ENCODE assay signal across 27 cellular contexts in genomic region chr16:67451061-67451703, GRCh38. TPM values are rescaled to one million over a fixed set of nuclear protein-coding genes. Genes with fewer than 3 reads are reported as not detected.
DNase-seq lines count a peak whose midpoint lies in the region; TF ChIP-seq lines count a peak whose summit lies in the region.
"Had no signal": no experiment of that assay in that cellular context is flagged by ENCODE, and none has a peak within 500 bp of the region (broad histone marks: within the 10 kb centered on the region; RNA-seq: fewer than 3 reads in every experiment).

No MANE protein-coding gene starts in this region.

- TF ChIP-seq CTCF in stomach (IDR thresholded peaks at IDR 0.05) (no peak), coronary artery (IDR thresholded peaks at IDR 0.05) (no peak)

- TF ChIP-seq POLR2A in stomach (IDR thresholded peaks at IDR 0.05) = no peak

- WGBS in stomach, 5 donors = 72 to 85% (median 82%) methylated on average over 12 of the region's 12 CpGs

- H3K36me3 ChIP-seq in duodenal mucosa (ENCODE audit: control insufficient read depth in 1 of 2, insufficient read depth in 2 of 2, low read length in 2 of 2) = peaks cover 7 to 43% of the 10 kb centered on the region in 2 donors
- H3K36me3 ChIP-seq in mucosa of rectum (ENCODE audit: control insufficient read depth in 2 of 2, insufficient read depth in 2 of 2, low read length in 2 of 2) = peaks cover 42 to 45% of the 10 kb centered on the region in 2 donors
- H3K36me3 ChIP-seq in stomach = peaks cover 0 to 72% (median 53%) of the 10 kb centered on the region in 4 donors

- no peak for TF ChIP-seq EP300 in stomach (IDR thresholded peaks at IDR 0.05)

- peaks cover 84 to 90% of the 10 kb centered on the region in 2 donors for H3K4me1 ChIP-seq in duodenal mucosa (ENCODE audit: control insufficient read depth in 1 of 2, insufficient read depth in 2 of 2, low read length in 2 of 2)
- H3K4me1 ChIP-seq in mucosa of rectum (ENCODE audit: control insufficient read depth in 2 of 2, insufficient read depth in 2 of 2, low read length in 2 of 2) = peaks cover 71 to 90% of the 10 kb centered on the region in 2 donors
- H3K4me1 ChIP-seq in stomach = peaks cover 63 to 87% (median 79%) of the 10 kb centered on the region in 4 donors

- DNase-seq in DMS53 (lab: John Stamatoyannopoulos, UW) (peak; percentile 20), DMS53 treated with DMSO at 0.1 percent for 48 hours (lab: John Stamatoyannopoulos, UW; ENCODE audit: unreplicated experiment) (no peak), stomach (no peak), LoVo (ENCODE audit: low spot score) (no peak), AML-193 (lab: John Stamatoyannopoulos, UW) (no peak), coronary artery (ENCODE audit: low spot score) (no peak)
- DNase-seq: 8988T; activated CD4-positive, alpha-beta T cell treated with anti-CD3 and anti-CD28 coated beads, Interleukin-2, amount 50 U/mL, for 48 hours; activated T-cell treated with anti-CD3 and anti-CD28 coated beads, Interleukin-2, amount 50 U/mL, for 48 hours; brain microvascular endothelial cell; foreskin melanocyte; H7; NCI-H1417; NCI-H2171; NCI-H526 treated with DMSO at 0.1 percent for 48 hours; occipital lobe; SHP77 treated with DMSO at 0.1 percent for 48 hours; sigmoid colon; stimulated activated CD4-positive, alpha-beta T cell treated with anti-CD3 and anti-CD28 coated beads, Interleukin-1b, Interleukin-23, amount 100 ng/mL, for 48 hours; stimulated activated naive CD8-positive, alpha-beta T cell treated with anti-CD3 and anti-CD28 coated beads, Interleukin-15, Interleukin-2, amounts not matched to agents 100 U/mL and 50 U/mL, for 24 hours; WERI-Rb-1 had no signal

- intact Hi-C loops in stomach (cut with DNase I; ENCODE audit: low total_unique reads) = no loop called here

- no peak overlapping the region for H3K4me3 ChIP-seq in duodenal mucosa (ENCODE audit: low read depth in 1 of 2, low read length in 2 of 2)
- peak overlapping the region in 1 of 2 donors; percentile 20 for H3K4me3 ChIP-seq in mucosa of rectum (ENCODE audit: low read length in 2 of 2)
- no peak overlapping the region for H3K4me3 ChIP-seq in stomach
- no peak overlapping the region for H3K4me3 ChIP-seq in coronary artery
- H3K4me3 ChIP-seq: sigmoid colon had no signal

- H3K9ac ChIP-seq in duodenal mucosa (ENCODE audit: low read depth in 1 of 2, low read length in 2 of 2) = peak overlapping the region; percentile 58 to 69
- peak overlapping the region; percentile 47 to 60 for H3K9ac ChIP-seq in mucosa of rectum (ENCODE audit: low read depth in 1 of 2, low read length in 2 of 2)

- H3K27ac ChIP-seq in duodenal mucosa (ENCODE audit: low read depth, low read length) (peak overlapping the region; percentile 81), mucosa of rectum (ENCODE audit: low read depth in 2 of 2, low read length in 2 of 2) (peak overlapping the region; percentile 93 to 96), stomach (peak overlapping the region; percentile 71 to 91 (median 85)), coronary artery (peak overlapping the region in 1 of 2 donors; percentile 22)
- H3K27ac ChIP-seq: brain microvascular endothelial cell, WERI-Rb-1 had no signal

- H3K27me3 ChIP-seq in duodenal mucosa (ENCODE audit: control insufficient read depth in 1 of 2, insufficient read depth in 2 of 2, low read length in 2 of 2) (no peaks in the 10 kb centered on the region), mucosa of rectum (ENCODE audit: control insufficient read depth in 2 of 2, insufficient read depth in 2 of 2, low read length in 2 of 2) (no peaks in the 10 kb centered on the region), stomach (no peaks in the 10 kb centered on the region)
- H3K27me3 ChIP-seq: brain microvascular endothelial cell, sigmoid colon had no signal

- H3K9me3 ChIP-seq in duodenal mucosa (ENCODE audit: control insufficient read depth in 1 of 2, low read length in 2 of 2) (no peaks in the 10 kb centered on the region), mucosa of rectum (ENCODE audit: control insufficient read depth in 2 of 2, low read length in 2 of 2) (no peaks in the 10 kb centered on the region), stomach (no peaks in the 10 kb centered on the region)
- H3K9me3 ChIP-seq: sigmoid colon had no signal

RNA-seq across cellular contexts. Expression of gene HSD11B2, which starts 20.3 kb away (rescaled TPM):
- 100 to 1,000 TPM in 1 of 5 donors, 10 to 100 TPM in 1, 1 to 10 TPM in 1, under 1 TPM in 1, not detected in 1; 0.89 to 837 (median 9.6) TPM for total RNA-seq in stomach
- 10 to 100 TPM in 1 of 3 donors, 1 to 10 TPM in 2; 1.5 to 16.7 (median 2.9) TPM for polyA plus RNA-seq in stomach
- total RNA-seq: mononuclear cell; occipital lobe; T-helper 1 cell treated with Interleukin-12 subunit alpha and Interleukin-12 subunit beta and Interleukin-4 antibody, amounts not matched to agents 30 ng/mL and 1 ng/mL, for 36 hours had no signal

RNA-seq across cellular contexts. Expression of gene ATP6V0D1, which starts 29.8 kb away (rescaled TPM):
- 100 to 1,000 TPM in 1 of 5 donors, 10 to 100 TPM in 4; 23.5 to 102 (median 72.2) TPM for total RNA-seq in stomach
- polyA plus RNA-seq in stomach = 100 to 1,000 TPM in 1 of 3 donors, 10 to 100 TPM in 2; 36.5 to 102 (median 57.7) TPM

RNA-seq across cellular contexts. Expression of gene AGRP, which starts 32.2 kb away (rescaled TPM):
- not detected for total RNA-seq in stomach
- not detected for polyA plus RNA-seq in stomach
- total RNA-seq: mononuclear cell; occipital lobe; sigmoid colon; T-helper 1 cell treated with Interleukin-12 subunit alpha and Interleukin-12 subunit beta and Interleukin-4 antibody, amounts not matched to agents 30 ng/mL and 1 ng/mL, for 36 hours; ureter had no signal
- polyA plus RNA-seq: keratinocyte, sigmoid colon had no signal

RNA-seq across cellular contexts. Expression of gene ZDHHC1, which starts 34.9 kb away (rescaled TPM):
- 10 to 100 TPM in 2 of 5 donors, 1 to 10 TPM in 2, not detected in 1; 6.1 to 33.6 (median 11.6) TPM for total RNA-seq in stomach
- polyA plus RNA-seq in stomach = 1 to 10 TPM; 2.0 to 4.7 (median 4.4) TPM

RNA-seq across cellular contexts. Expression of gene TPPP3, which starts 57.9 kb away (rescaled TPM):
- 100 to 1,000 TPM in 1 of 5 donors, 10 to 100 TPM in 3, 1 to 10 TPM in 1; 5.8 to 127 (median 15.8) TPM for total RNA-seq in stomach
- polyA plus RNA-seq in stomach = 10 to 100 TPM in 2 of 3 donors, 1 to 10 TPM in 1; 10.0 to 38.8 (median 11.8) TPM
- total RNA-seq: T-helper 1 cell treated with Interleukin-12 subunit alpha and Interleukin-12 subunit beta and Interleukin-4 antibody, amounts not matched to agents 30 ng/mL and 1 ng/mL, for 36 hours had no signal
